ENCODE assay signal across 1 cellular context in genomic region chr5:8828596-8829321, GRCh38.
TF ChIP-seq lines count a peak whose summit lies in the region.

No MANE protein-coding gene starts in this region.

TF ChIP-seq in SK-N-SH treated with all-trans-retinoic acid at 6 μM for 48 hours, 23 proteins besides CTCF, POLR2A, EP300 and RAD21 (continued from another document):
- TF ChIP-seq PATZ1 (CRISPR knock-in tag; IDR thresholded peaks at IDR 0.05; ENCODE audit: borderline replicate concordance) (no peak), TOX (CRISPR knock-in tag; IDR thresholded peaks at IDR 0.05; ENCODE audit: borderline replicate concordance) (no peak), CSDC2 (CRISPR knock-in tag; IDR thresholded peaks at IDR 0.05) (no peak), ZFP3 (CRISPR knock-in tag; IDR thresholded peaks at IDR 0.05) (no peak), ZNF70 (CRISPR knock-in tag; IDR thresholded peaks at IDR 0.05) (no peak)
TF ChIP-seq in SK-N-SH treated with all-trans-retinoic acid at 6 μM for 48 hours: peak in this region for 0.
